In the genomic region with DNA sequence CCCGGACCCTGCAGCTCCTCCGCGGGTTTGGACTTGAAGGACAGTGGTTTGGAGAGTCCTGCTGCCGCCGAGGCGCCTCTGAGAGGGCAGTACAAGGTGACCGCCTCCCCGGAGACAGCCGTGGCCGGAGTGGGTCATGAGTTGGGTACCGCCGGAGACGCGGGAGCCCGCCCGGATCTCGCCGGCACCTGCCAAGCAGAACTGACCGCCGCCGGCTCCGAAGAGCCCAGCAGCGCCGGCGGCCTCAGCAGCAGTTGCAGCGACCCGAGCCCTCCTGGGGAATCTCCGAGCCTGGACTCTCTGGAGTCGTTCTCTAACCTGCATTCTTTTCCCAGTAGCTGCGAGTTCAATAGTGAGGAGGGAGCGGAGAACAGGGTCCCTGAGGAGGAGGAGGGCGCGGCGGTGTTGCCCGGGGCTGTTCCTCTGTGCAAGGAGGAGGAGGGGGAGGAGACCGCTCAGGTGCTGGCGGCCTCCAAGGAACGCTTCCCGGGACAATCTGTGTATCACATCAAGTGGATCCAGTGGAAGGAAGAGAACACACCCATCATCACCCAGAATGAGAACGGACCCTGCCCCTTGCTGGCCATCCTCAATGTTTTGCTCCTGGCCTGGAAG, we compare ENCODE assay signal across 1 cellular context.
TF ChIP-seq lines count a peak whose summit lies in the region.

No MANE protein-coding gene starts in this region.

TF ChIP-seq in H1, 55 proteins besides CTCF, POLR2A, EP300 and RAD21:
- peak; percentile 62; the same call in 1 of the 2 replicates for TF ChIP-seq RBBP5 (IDR thresholded peaks at IDR 0.05; ENCODE audit: borderline replicate concordance, low read depth, low read length)
- TF ChIP-seq NANOG (IDR thresholded peaks at IDR 0.05; ENCODE audit: insufficient read depth, low read depth, low read length, poor library complexity, severe bottlenecking): no peak
- TF ChIP-seq YY1 (IDR thresholded peaks at IDR 0.05; ENCODE audit: low read depth, low read length): no peak
- no peak; the same call in 1 of the 2 replicates for TF ChIP-seq PHF8 (conservative IDR thresholded peaks at IDR 0.05; ENCODE audit: low read depth, low read length)
- TF ChIP-seq SAP30 (IDR thresholded peaks at IDR 0.05; ENCODE audit: insufficient read depth, insufficient replicate concordance, low read length): peak; percentile 73
- peak; percentile 35; the same call in 1 of the 2 replicates for TF ChIP-seq TBP (IDR thresholded peaks at IDR 0.05; ENCODE audit: low read depth, low read length)
- no peak for TF ChIP-seq SIX5 (IDR thresholded peaks at IDR 0.05; ENCODE audit: low read depth, low read length)
- peak; percentile 77 for TF ChIP-seq ASH2L (IDR thresholded peaks at IDR 0.05; ENCODE audit: low read length)
- TF ChIP-seq POLR2AphosphoS5 (IDR thresholded peaks at IDR 0.05; ENCODE audit: low read depth, low read length): peak; percentile 63
- 0 out of 2 replicates have a peak, but pooled peaks have one; percentile 22 for TF ChIP-seq SP4 (IDR thresholded peaks at IDR 0.05; ENCODE audit: low read length)
- TF ChIP-seq EGR1 (IDR thresholded peaks at IDR 0.05; ENCODE audit: borderline replicate concordance, low read depth, low read length): no peak
- no peak for TF ChIP-seq BCL11A (IDR thresholded peaks at IDR 0.05; ENCODE audit: low read depth in 2 of 2, low read length in 2 of 2)
- no peak for TF ChIP-seq KDM4A (IDR thresholded peaks at IDR 0.05; ENCODE audit: low read depth, low read length, severe bottlenecking)
- no peak for TF ChIP-seq SUZ12 (IDR thresholded peaks at IDR 0.05; ENCODE audit: low read length)
- 0 out of 4 replicates have a peak, but pooled peaks have one; percentile 25 to 50 for TF ChIP-seq SIN3A (conservative IDR thresholded peaks at IDR 0.05 in 1 of 2, IDR thresholded peaks at IDR 0.05 in 1 of 2; ENCODE audit: low read depth in 1 of 2, low read length in 2 of 2)
- TF ChIP-seq CTBP2 (IDR thresholded peaks at IDR 0.05; ENCODE audit: borderline replicate concordance, insufficient read depth, insufficient read length, low read length): peak; percentile 75
- no peak for TF ChIP-seq POU5F1 (IDR thresholded peaks at IDR 0.05; ENCODE audit: low read depth, low read length)
- no peak for TF ChIP-seq CHD2 (IDR thresholded peaks at IDR 0.05; ENCODE audit: low read length)
- TF ChIP-seq, protein P1, sequence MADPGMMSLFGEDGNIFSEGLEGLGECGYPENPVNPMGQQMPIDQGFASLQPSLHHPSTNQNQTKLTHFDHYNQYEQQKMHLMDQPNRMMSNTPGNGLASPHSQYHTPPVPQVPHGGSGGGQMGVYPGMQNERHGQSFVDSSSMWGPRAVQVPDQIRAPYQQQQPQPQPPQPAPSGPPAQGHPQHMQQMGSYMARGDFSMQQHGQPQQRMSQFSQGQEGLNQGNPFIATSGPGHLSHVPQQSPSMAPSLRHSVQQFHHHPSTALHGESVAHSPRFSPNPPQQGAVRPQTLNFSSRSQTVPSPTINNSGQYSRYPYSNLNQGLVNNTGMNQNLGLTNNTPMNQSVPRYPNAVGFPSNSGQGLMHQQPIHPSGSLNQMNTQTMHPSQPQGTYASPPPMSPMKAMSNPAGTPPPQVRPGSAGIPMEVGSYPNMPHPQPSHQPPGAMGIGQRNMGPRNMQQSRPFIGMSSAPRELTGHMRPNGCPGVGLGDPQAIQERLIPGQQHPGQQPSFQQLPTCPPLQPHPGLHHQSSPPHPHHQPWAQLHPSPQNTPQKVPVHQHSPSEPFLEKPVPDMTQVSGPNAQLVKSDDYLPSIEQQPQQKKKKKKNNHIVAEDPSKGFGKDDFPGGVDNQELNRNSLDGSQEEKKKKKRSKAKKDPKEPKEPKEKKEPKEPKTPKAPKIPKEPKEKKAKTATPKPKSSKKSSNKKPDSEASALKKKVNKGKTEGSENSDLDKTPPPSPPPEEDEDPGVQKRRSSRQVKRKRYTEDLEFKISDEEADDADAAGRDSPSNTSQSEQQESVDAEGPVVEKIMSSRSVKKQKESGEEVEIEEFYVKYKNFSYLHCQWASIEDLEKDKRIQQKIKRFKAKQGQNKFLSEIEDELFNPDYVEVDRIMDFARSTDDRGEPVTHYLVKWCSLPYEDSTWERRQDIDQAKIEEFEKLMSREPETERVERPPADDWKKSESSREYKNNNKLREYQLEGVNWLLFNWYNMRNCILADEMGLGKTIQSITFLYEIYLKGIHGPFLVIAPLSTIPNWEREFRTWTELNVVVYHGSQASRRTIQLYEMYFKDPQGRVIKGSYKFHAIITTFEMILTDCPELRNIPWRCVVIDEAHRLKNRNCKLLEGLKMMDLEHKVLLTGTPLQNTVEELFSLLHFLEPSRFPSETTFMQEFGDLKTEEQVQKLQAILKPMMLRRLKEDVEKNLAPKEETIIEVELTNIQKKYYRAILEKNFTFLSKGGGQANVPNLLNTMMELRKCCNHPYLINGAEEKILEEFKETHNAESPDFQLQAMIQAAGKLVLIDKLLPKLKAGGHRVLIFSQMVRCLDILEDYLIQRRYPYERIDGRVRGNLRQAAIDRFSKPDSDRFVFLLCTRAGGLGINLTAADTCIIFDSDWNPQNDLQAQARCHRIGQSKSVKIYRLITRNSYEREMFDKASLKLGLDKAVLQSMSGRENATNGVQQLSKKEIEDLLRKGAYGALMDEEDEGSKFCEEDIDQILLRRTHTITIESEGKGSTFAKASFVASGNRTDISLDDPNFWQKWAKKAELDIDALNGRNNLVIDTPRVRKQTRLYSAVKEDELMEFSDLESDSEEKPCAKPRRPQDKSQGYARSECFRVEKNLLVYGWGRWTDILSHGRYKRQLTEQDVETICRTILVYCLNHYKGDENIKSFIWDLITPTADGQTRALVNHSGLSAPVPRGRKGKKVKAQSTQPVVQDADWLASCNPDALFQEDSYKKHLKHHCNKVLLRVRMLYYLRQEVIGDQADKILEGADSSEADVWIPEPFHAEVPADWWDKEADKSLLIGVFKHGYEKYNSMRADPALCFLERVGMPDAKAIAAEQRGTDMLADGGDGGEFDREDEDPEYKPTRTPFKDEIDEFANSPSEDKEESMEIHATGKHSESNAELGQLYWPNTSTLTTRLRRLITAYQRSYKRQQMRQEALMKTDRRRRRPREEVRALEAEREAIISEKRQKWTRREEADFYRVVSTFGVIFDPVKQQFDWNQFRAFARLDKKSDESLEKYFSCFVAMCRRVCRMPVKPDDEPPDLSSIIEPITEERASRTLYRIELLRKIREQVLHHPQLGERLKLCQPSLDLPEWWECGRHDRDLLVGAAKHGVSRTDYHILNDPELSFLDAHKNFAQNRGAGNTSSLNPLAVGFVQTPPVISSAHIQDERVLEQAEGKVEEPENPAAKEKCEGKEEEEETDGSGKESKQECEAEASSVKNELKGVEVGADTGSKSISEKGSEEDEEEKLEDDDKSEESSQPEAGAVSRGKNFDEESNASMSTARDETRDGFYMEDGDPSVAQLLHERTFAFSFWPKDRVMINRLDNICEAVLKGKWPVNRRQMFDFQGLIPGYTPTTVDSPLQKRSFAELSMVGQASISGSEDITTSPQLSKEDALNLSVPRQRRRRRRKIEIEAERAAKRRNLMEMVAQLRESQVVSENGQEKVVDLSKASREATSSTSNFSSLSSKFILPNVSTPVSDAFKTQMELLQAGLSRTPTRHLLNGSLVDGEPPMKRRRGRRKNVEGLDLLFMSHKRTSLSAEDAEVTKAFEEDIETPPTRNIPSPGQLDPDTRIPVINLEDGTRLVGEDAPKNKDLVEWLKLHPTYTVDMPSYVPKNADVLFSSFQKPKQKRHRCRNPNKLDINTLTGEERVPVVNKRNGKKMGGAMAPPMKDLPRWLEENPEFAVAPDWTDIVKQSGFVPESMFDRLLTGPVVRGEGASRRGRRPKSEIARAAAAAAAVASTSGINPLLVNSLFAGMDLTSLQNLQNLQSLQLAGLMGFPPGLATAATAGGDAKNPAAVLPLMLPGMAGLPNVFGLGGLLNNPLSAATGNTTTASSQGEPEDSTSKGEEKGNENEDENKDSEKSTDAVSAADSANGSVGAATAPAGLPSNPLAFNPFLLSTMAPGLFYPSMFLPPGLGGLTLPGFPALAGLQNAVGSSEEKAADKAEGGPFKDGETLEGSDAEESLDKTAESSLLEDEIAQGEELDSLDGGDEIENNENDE (IDR thresholded peaks at IDR 0.05; ENCODE audit: insufficient replicate concordance, low read length): no peak
- TF ChIP-seq GTF2F1 (IDR thresholded peaks at IDR 0.05; ENCODE audit: borderline replicate concordance, low read depth, low read length): no peak
- no peak for TF ChIP-seq SP2 (IDR thresholded peaks at IDR 0.05; ENCODE audit: low read length)
TF ChIP-seq in H1: peak in this region for 8.
